In the genomic region with DNA sequence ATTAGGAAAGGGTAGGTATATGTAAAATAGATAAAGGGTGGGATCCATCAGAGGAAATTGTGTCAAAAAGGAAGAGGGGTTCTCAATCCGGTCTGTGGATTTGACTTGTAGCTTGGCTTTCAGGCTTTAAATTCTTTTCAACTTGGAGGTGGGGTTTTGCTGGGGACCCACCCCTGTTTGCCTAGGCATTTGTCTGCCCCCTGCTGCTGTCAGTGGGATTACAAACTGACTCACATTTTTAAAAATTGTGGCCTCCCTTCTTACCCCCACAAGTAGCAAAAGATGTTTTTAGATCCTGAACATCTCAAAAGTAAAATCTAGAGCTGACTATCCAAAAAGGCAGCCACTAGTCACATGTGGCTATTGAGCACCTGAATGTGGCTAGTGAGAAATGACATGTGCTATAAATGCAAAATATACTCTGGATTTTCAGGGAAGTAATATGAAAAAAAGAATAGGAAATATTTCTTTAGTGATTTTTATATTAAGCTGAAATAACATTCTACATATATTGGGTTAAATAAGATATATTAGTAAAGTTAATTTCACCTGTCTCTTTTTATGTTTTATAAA, we compare ENCODE assay signal across 1 cellular context.
TF ChIP-seq lines count a peak whose summit lies in the region.

No MANE protein-coding gene starts in this region.

TF ChIP-seq in H1, 55 proteins besides CTCF, POLR2A, EP300 and RAD21:
- no peak for TF ChIP-seq TCF12 (IDR thresholded peaks at IDR 0.05; ENCODE audit: low read depth, low read length)
- TF ChIP-seq NRF1 (IDR thresholded peaks at IDR 0.05; ENCODE audit: low read depth, low read length): no peak
- no peak for TF ChIP-seq CHD2 (IDR thresholded peaks at IDR 0.05; ENCODE audit: low read length)
- TF ChIP-seq NANOG (IDR thresholded peaks at IDR 0.05; ENCODE audit: insufficient read depth, low read depth, low read length, poor library complexity, severe bottlenecking): no peak
- TF ChIP-seq, protein P1, sequence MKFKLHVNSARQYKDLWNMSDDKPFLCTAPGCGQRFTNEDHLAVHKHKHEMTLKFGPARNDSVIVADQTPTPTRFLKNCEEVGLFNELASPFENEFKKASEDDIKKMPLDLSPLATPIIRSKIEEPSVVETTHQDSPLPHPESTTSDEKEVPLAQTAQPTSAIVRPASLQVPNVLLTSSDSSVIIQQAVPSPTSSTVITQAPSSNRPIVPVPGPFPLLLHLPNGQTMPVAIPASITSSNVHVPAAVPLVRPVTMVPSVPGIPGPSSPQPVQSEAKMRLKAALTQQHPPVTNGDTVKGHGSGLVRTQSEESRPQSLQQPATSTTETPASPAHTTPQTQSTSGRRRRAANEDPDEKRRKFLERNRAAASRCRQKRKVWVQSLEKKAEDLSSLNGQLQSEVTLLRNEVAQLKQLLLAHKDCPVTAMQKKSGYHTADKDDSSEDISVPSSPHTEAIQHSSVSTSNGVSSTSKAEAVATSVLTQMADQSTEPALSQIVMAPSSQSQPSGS (IDR thresholded peaks at IDR 0.05; ENCODE audit: low read length): no peak
- TF ChIP-seq EGR1 (IDR thresholded peaks at IDR 0.05; ENCODE audit: borderline replicate concordance, low read depth, low read length): no peak
- TF ChIP-seq, protein P2, sequence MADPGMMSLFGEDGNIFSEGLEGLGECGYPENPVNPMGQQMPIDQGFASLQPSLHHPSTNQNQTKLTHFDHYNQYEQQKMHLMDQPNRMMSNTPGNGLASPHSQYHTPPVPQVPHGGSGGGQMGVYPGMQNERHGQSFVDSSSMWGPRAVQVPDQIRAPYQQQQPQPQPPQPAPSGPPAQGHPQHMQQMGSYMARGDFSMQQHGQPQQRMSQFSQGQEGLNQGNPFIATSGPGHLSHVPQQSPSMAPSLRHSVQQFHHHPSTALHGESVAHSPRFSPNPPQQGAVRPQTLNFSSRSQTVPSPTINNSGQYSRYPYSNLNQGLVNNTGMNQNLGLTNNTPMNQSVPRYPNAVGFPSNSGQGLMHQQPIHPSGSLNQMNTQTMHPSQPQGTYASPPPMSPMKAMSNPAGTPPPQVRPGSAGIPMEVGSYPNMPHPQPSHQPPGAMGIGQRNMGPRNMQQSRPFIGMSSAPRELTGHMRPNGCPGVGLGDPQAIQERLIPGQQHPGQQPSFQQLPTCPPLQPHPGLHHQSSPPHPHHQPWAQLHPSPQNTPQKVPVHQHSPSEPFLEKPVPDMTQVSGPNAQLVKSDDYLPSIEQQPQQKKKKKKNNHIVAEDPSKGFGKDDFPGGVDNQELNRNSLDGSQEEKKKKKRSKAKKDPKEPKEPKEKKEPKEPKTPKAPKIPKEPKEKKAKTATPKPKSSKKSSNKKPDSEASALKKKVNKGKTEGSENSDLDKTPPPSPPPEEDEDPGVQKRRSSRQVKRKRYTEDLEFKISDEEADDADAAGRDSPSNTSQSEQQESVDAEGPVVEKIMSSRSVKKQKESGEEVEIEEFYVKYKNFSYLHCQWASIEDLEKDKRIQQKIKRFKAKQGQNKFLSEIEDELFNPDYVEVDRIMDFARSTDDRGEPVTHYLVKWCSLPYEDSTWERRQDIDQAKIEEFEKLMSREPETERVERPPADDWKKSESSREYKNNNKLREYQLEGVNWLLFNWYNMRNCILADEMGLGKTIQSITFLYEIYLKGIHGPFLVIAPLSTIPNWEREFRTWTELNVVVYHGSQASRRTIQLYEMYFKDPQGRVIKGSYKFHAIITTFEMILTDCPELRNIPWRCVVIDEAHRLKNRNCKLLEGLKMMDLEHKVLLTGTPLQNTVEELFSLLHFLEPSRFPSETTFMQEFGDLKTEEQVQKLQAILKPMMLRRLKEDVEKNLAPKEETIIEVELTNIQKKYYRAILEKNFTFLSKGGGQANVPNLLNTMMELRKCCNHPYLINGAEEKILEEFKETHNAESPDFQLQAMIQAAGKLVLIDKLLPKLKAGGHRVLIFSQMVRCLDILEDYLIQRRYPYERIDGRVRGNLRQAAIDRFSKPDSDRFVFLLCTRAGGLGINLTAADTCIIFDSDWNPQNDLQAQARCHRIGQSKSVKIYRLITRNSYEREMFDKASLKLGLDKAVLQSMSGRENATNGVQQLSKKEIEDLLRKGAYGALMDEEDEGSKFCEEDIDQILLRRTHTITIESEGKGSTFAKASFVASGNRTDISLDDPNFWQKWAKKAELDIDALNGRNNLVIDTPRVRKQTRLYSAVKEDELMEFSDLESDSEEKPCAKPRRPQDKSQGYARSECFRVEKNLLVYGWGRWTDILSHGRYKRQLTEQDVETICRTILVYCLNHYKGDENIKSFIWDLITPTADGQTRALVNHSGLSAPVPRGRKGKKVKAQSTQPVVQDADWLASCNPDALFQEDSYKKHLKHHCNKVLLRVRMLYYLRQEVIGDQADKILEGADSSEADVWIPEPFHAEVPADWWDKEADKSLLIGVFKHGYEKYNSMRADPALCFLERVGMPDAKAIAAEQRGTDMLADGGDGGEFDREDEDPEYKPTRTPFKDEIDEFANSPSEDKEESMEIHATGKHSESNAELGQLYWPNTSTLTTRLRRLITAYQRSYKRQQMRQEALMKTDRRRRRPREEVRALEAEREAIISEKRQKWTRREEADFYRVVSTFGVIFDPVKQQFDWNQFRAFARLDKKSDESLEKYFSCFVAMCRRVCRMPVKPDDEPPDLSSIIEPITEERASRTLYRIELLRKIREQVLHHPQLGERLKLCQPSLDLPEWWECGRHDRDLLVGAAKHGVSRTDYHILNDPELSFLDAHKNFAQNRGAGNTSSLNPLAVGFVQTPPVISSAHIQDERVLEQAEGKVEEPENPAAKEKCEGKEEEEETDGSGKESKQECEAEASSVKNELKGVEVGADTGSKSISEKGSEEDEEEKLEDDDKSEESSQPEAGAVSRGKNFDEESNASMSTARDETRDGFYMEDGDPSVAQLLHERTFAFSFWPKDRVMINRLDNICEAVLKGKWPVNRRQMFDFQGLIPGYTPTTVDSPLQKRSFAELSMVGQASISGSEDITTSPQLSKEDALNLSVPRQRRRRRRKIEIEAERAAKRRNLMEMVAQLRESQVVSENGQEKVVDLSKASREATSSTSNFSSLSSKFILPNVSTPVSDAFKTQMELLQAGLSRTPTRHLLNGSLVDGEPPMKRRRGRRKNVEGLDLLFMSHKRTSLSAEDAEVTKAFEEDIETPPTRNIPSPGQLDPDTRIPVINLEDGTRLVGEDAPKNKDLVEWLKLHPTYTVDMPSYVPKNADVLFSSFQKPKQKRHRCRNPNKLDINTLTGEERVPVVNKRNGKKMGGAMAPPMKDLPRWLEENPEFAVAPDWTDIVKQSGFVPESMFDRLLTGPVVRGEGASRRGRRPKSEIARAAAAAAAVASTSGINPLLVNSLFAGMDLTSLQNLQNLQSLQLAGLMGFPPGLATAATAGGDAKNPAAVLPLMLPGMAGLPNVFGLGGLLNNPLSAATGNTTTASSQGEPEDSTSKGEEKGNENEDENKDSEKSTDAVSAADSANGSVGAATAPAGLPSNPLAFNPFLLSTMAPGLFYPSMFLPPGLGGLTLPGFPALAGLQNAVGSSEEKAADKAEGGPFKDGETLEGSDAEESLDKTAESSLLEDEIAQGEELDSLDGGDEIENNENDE (IDR thresholded peaks at IDR 0.05; ENCODE audit: insufficient replicate concordance, low read length): no peak
- TF ChIP-seq KDM1A (IDR thresholded peaks at IDR 0.05; ENCODE audit: borderline replicate concordance, low read length): no peak
- TF ChIP-seq BRCA1 (IDR thresholded peaks at IDR 0.05; ENCODE audit: low read depth, low read length): no peak
- no peak for TF ChIP-seq KDM4A (IDR thresholded peaks at IDR 0.05; ENCODE audit: low read depth, low read length, severe bottlenecking)
- no peak for TF ChIP-seq SIRT6 (IDR thresholded peaks at IDR 0.05; ENCODE audit: low read length)
- TF ChIP-seq SIX5 (IDR thresholded peaks at IDR 0.05; ENCODE audit: low read depth, low read length): no peak
- no peak for TF ChIP-seq GABPA (IDR thresholded peaks at IDR 0.05; ENCODE audit: borderline replicate concordance, insufficient read depth, low read length)
